In the genomic region with DNA sequence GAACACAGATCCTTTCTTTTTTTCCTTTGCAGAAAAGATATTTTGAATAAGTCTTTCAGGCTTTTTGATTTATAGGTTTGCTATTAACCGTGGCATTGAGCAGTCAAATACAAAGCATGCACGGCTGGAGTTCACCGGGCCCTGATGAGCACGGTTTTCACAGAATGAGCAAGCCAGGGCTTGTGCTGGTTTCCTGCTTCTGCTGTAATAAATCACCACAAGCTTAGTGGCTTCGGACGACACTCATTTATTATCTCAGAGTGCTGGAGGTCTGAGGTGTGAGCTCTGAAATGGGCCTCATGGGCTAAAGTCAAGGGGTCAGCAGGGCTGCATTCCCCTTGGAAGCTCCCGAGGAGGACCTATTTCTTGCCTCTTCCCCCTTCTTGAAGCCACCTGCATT, we compare ENCODE assay signal across 8 cellular contexts.
DNase-seq lines count a peak whose midpoint lies in the region; ATAC-seq, FAIRE-seq and TF ChIP-seq lines count a peak whose summit lies in the region.

No MANE protein-coding gene starts in this region.

- BruUV-seq in GM12878 (replicated peaks; lab: Mats Ljungman, UMichigan), result no TSS peak

- RAD21 ChIA-PET in GM12878 (lab: Charles Lee; ENCODE audit: unreplicated experiment), result interaction anchor here (0.6 kb wide), 1 partner anchor 86 kb away, joined by 3 read pairs; no protein-coding TSS in a partner anchor

- no peak for TF ChIP-seq POLR2A in GM12878 (IDR thresholded peaks at IDR 0.05; ENCODE audit: low read depth, low read length)

- intact Hi-C loops in GM12878 (cut with micrococcal nuclease; ENCODE audit: unreplicated experiment), result loop anchor here (10.0 kb wide), 1 partner anchor 789 kb away; the partner anchor contains the start of gene UBC
- intact Hi-C loops in CD14-positive monocyte (cut with micrococcal nuclease), result no loop called here
- intact Hi-C loops in left ventricle myocardium inferior (cut with micrococcal nuclease), result no loop called here

- H3K4me3 Mint-ChIP-seq in CD14-positive monocyte, result no peak overlapping the region

- DNase-seq in HTR-8/SVneo (ENCODE audit: insufficient read length, low spot score), result peak; percentile 76
- DNase-seq in GM12878 (ENCODE audit: low read depth, low spot score), result peak; percentile 72
- no peak for DNase-seq in CD14-positive monocyte (ENCODE audit: low spot score)
- no peak for DNase-seq in SW480 (ENCODE audit: low spot score)
- DNase-seq in HCEC 1CT, result no peak
- no peak for DNase-seq in left ventricle myocardium inferior

- no peaks in the 10 kb centered on the region for H3K36me3 ChIP-seq in GM12878 (ENCODE audit: control insufficient read depth in 2 of 2, insufficient read depth in 2 of 2, low read length in 1 of 2)
- H3K36me3 ChIP-seq in left ventricle myocardium inferior, result no peaks in the 10 kb centered on the region

- in situ Hi-C loops in GM12878 (cut with MboI), result no loop called here

- 0 out of 2 replicates have a peak, but pooled peaks have one; percentile 3 for TF ChIP-seq RAD21 in GM12878 (IDR thresholded peaks at IDR 0.05; ENCODE audit: insufficient read depth, low read depth, low read length)

- no peak overlapping the region; the same call in 1 of the 2 replicates for H2AFZ ChIP-seq in GM12878 (ENCODE audit: control insufficient read depth, low read depth, low read length)

- POLR2A ChIA-PET in GM12878 (lab: Charles Lee), result no interaction called here

- H3K27ac ChIP-seq in GM12878 (ENCODE audit: control insufficient read depth, insufficient read depth) (peak overlapping the region; percentile 7), left ventricle myocardium inferior (replicated peaks) (no peak overlapping the region)

- WGBS in GM12878 (ENCODE audit: insufficient coverage, insufficient replicate concordance, low lambda C conversion rate, missing lambda C conversion rate), result 1% methylated on average over 7 of the region's 7 CpGs

- H3K4me1 Mint-ChIP-seq in CD14-positive monocyte, result no peaks in the 10 kb centered on the region

- H3K27me3 Mint-ChIP-seq in CD14-positive monocyte (ENCODE audit: low read depth in 3 of 3), result peaks cover 2 to 7% (median 6%) of the 10 kb centered on the region in 3 donors

- H4K20me1 ChIP-seq in GM12878 (ENCODE audit: control insufficient read depth, insufficient read depth), result no peaks in the 10 kb centered on the region

- H3K36me3 Mint-ChIP-seq in CD14-positive monocyte, result no peaks in the 10 kb centered on the region

- no peak overlapping the region for H3K27ac Mint-ChIP-seq in CD14-positive monocyte

- SMC1A ChIA-PET in GM12878 (lab: Charles Lee; ENCODE audit: uncharacterized antibody, unreplicated experiment), result interaction anchor here (1.0 to 2.0 kb wide), 2 partner anchors 22 to 23 kb away, joined by 3 to 6 read pairs; no protein-coding TSS in a partner anchor

- ATAC-seq in GM18511 (IDR thresholded peaks at IDR 0.05; ENCODE audit: unreplicated experiment) (peak; percentile 93), GM21619 (IDR thresholded peaks at IDR 0.05; ENCODE audit: unreplicated experiment) (peak; percentile 84), GM12878 (peak; percentile 93)

- CTCF ChIA-PET in GM12878 (lab: Yijun Ruan, JAX), result interaction anchor here (0.6 to 0.8 kb wide), 2 partner anchors 21 to 46 kb away, joined by 3 read pairs; no protein-coding TSS in a partner anchor

- H3K9me3 Mint-ChIP-seq in CD14-positive monocyte, result peaks cover 0 to 1% (median 0%) of the 10 kb centered on the region in 7 donors

- no peaks in the 10 kb centered on the region for H3K79me2 ChIP-seq in GM12878 (ENCODE audit: control insufficient read depth, insufficient read depth, low read length)

- H3K4me3 ChIP-seq in GM12878 (no peak overlapping the region), left ventricle myocardium inferior (no peak overlapping the region)

- TF ChIP-seq EP300 in GM12878 (IDR thresholded peaks at IDR 0.05; ENCODE audit: borderline replicate concordance in 1 of 2, control insufficient read depth in 1 of 2, low read depth in 2 of 2, low read length in 2 of 2), result peak; percentile 58 to 82; a peak in 2 of 4 replicates

- FAIRE-seq in HTR-8/SVneo (lab: Jason Lieb, UNC), result no peak
- peak; percentile 66 for FAIRE-seq in GM12878 (lab: Jason Lieb, UNC)

- H3K9me3 ChIP-seq in GM12878 (replicated peaks; ENCODE audit: control insufficient read depth, insufficient read depth, low read length), result no peaks in the 10 kb centered on the region
- H3K9me3 ChIP-seq in left ventricle myocardium inferior (replicated peaks), result no peaks in the 10 kb centered on the region

- H3K4me2 ChIP-seq in GM12878 (ENCODE audit: control insufficient read depth, insufficient read depth), result peak overlapping the region; percentile 50

- H3K9ac ChIP-seq in GM12878 (ENCODE audit: control insufficient read depth, insufficient read depth, low read length), result no peak overlapping the region; the same call in 1 of the 2 replicates

- TF ChIP-seq CTCF in GM12878 (IDR thresholded peaks at IDR 0.05 in 2 of 3, conservative IDR thresholded peaks at IDR 0.05 in 1 of 3; ENCODE audit: control insufficient read depth in 2 of 3, extremely low read depth in 1 of 3, insufficient read depth in 1 of 3, low read depth in 3 of 3, low read length in 3 of 3) (no peak), CD14-positive monocyte (IDR thresholded peaks at IDR 0.05) (no peak), left ventricle myocardium inferior (IDR thresholded peaks at IDR 0.05; ENCODE audit: borderline replicate concordance) (no peak)

- peaks cover 36% of the 10 kb centered on the region for H3K4me1 ChIP-seq in GM12878 (ENCODE audit: control insufficient read depth, insufficient read depth, low read length)
- H3K4me1 ChIP-seq in left ventricle myocardium inferior, result no peaks in the 10 kb centered on the region

- H3K27me3 ChIP-seq in GM12878 (replicated peaks in 1 of 2; ENCODE audit: control insufficient read depth in 2 of 2, insufficient read depth in 2 of 2, low read length in 1 of 2), result no peaks in the 10 kb centered on the region
- H3K27me3 ChIP-seq in left ventricle myocardium inferior (ENCODE audit: low read depth), result peaks cover 25% of the 10 kb centered on the region

TF ChIP-seq in GM12878, 131 proteins besides CTCF, POLR2A, EP300 and RAD21 (continues in another document):
- TF ChIP-seq PAX5 (IDR thresholded peaks at IDR 0.05; ENCODE audit: borderline replicate concordance, low read depth, low read length) (peak; percentile 73), NR2F1 (conservative IDR thresholded peaks at IDR 0.05) (peak; percentile 78), DPF2 (IDR thresholded peaks at IDR 0.05) (peak; percentile 81), CREM (IDR thresholded peaks at IDR 0.05; ENCODE audit: low read depth) (peak; percentile 61), IRF5 (IDR thresholded peaks at IDR 0.05; ENCODE audit: borderline replicate concordance) (no peak), KAT2A (conservative IDR thresholded peaks at IDR 0.05; ENCODE audit: control insufficient read depth, low read depth, low read length) (no peak), EED (IDR thresholded peaks at IDR 0.05; ENCODE audit: low read depth) (peak; percentile 51), MYC (IDR thresholded peaks at IDR 0.05; ENCODE audit: insufficient read depth, insufficient read length, insufficient replicate concordance, low read length, severe bottlenecking) (no peak), BMI1 (IDR thresholded peaks at IDR 0.05; ENCODE audit: borderline replicate concordance) (no peak), ZBED1 (IDR thresholded peaks at IDR 0.05; ENCODE audit: borderline replicate concordance) (no peak; the same call in 1 of the 2 replicates), POU2F2 (IDR thresholded peaks at IDR 0.05; ENCODE audit: borderline replicate concordance, low read depth, low read length) (peak; percentile 61; the same call in 1 of the 3 replicates), POLR2AphosphoS5 (IDR thresholded peaks at IDR 0.05; ENCODE audit: low read length) (no peak), MTA2 (IDR thresholded peaks at IDR 0.05; ENCODE audit: low read depth) (peak; percentile 82), RCOR1 (conservative IDR thresholded peaks at IDR 0.05; ENCODE audit: low read depth, low read length) (no peak), HCFC1 (IDR thresholded peaks at IDR 0.05; ENCODE audit: low read length) (no peak), KLF5 (IDR thresholded peaks at IDR 0.05; ENCODE audit: partially characterized antibody) (no peak), IRF4 (IDR thresholded peaks at IDR 0.05; ENCODE audit: low read depth, low read length) (peak; percentile 85)
- TF ChIP-seq, protein P1, sequence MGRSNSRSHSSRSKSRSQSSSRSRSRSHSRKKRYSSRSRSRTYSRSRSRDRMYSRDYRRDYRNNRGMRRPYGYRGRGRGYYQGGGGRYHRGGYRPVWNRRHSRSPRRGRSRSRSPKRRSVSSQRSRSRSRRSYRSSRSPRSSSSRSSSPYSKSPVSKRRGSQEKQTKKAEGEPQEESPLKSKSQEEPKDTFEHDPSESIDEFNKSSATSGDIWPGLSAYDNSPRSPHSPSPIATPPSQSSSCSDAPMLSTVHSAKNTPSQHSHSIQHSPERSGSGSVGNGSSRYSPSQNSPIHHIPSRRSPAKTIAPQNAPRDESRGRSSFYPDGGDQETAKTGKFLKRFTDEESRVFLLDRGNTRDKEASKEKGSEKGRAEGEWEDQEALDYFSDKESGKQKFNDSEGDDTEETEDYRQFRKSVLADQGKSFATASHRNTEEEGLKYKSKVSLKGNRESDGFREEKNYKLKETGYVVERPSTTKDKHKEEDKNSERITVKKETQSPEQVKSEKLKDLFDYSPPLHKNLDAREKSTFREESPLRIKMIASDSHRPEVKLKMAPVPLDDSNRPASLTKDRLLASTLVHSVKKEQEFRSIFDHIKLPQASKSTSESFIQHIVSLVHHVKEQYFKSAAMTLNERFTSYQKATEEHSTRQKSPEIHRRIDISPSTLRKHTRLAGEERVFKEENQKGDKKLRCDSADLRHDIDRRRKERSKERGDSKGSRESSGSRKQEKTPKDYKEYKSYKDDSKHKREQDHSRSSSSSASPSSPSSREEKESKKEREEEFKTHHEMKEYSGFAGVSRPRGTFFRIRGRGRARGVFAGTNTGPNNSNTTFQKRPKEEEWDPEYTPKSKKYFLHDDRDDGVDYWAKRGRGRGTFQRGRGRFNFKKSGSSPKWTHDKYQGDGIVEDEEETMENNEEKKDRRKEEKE (IDR thresholded peaks at IDR 0.05), result no peak

Comparison
In these comparisons a context has a peak if more than half of its experiments do, and no peak if none do; other contexts are left out.
1. DNase-seq: peak in HTR-8/SVneo (single experiment) and GM12878 (single experiment); none in CD14-positive monocyte (single experiment), SW480 (single experiment), HCEC 1CT (single experiment) and left ventricle myocardium inferior (single experiment).
2. Peak in every context shown above with its lines, with median percentiles within 50 percentile points of each other: ATAC-seq.